Comparison of ENCODE assay signal across 6 cellular contexts in genomic region chr16:31141489-31142108, GRCh38. TPM values are rescaled to one million over a fixed set of nuclear protein-coding genes. Genes with fewer than 3 reads are reported as not detected.
DNase-seq lines count a peak whose midpoint lies in the region; TF ChIP-seq lines count a peak whose summit lies in the region.

No MANE protein-coding gene starts in this region.

- TF ChIP-seq EP300 in sigmoid colon (IDR thresholded peaks at IDR 0.05) = no peak

- TF ChIP-seq CTCF in AG04450 (IDR thresholded peaks at IDR 0.05; ENCODE audit: low read depth, low read length) = no peak
- TF ChIP-seq CTCF in sigmoid colon (IDR thresholded peaks at IDR 0.05) = no peak

- no peaks in the 10 kb centered on the region for H3K4me1 ChIP-seq in endocrine pancreas (ENCODE audit: control insufficient read depth, insufficient read depth, low read length)
- peaks cover 0 to 20% (median 17%) of the 10 kb centered on the region in 4 donors for H3K4me1 ChIP-seq in sigmoid colon

- no peak for TF ChIP-seq POLR2A in sigmoid colon (IDR thresholded peaks at IDR 0.05)

- intact Hi-C loops in sigmoid colon (cut with DNase I) = loop anchor here (1.0 to 5.0 kb wide), 7 partner anchors 23 to 316 kb away; partner anchors contain the start of genes ARMC5, BCKDK, FUS and STX4

- WGBS in sigmoid colon, 2 donors = 27 to 40% methylated on average over 10 of the region's 10 CpGs

- in situ Hi-C loops in KBM-7 (cut with MboI; ENCODE audit: low pct_unique_long_range_greater_than_20kb, low sequenced_read_pairs) = no loop called here

- CTCF ChIA-PET in AG04450 (lab: Charles Lee) = interaction anchor here (0.5 to 2.8 kb wide), 56 partner anchors 8 to 732 kb away, joined by 3 to 32 read pairs (median 5); partner anchors contain the start of genes BCKDK, COX6A2, FUS and HSD3B7

- H3K27me3 ChIP-seq in AG04450 (ENCODE audit: control insufficient read depth, insufficient read depth, low read length) (no peaks in the 10 kb centered on the region), endocrine pancreas (ENCODE audit: control insufficient read depth, insufficient read depth, low read length) (no peaks in the 10 kb centered on the region), sigmoid colon (peaks cover 0 to 4% (median 0%) of the 10 kb centered on the region in 3 donors)

- peak overlapping the region; percentile 84 for H3K27ac ChIP-seq in AG04450 (ENCODE audit: low read depth, low read length)
- H3K27ac ChIP-seq in sigmoid colon = peak overlapping the region; percentile 79 to 83 (median 80)

- H3K36me3 ChIP-seq in endocrine pancreas (ENCODE audit: control insufficient read depth, insufficient read depth, low read length) (no peaks in the 10 kb centered on the region), sigmoid colon (no peaks in the 10 kb centered on the region)

- H3K4me3 ChIP-seq in AG04450 (ENCODE audit: low read depth, low read length) (peak overlapping the region; percentile 46), endocrine pancreas (ENCODE audit: control insufficient read depth, insufficient read depth, low read length) (peak overlapping the region; percentile 18), sigmoid colon (peak overlapping the region in 3 of 4 donors; percentile 21 to 59 (median 51))
- H3K4me3 ChIP-seq in Jurkat, Clone E6-1 (ENCODE audit: low read length) = peak overlapping the region; percentile 23

- POLR2A ChIA-PET in AG04450 (lab: Yijun Ruan, JAX) = interaction anchor here (0.7 to 2.3 kb wide), 13 partner anchors 9 to 367 kb away, joined by 3 to 75 read pairs (median 4); partner anchors contain the start of genes FUS, KAT8, PYCARD and RUSF1

- H3K9ac ChIP-seq in endocrine pancreas (ENCODE audit: control insufficient read depth, insufficient read depth, low read length) = peak overlapping the region; percentile 30

- DNase-seq in AG04450 (ENCODE audit: low read depth, low spot score) (no peak), sigmoid colon (peak; percentile 77), KBM-7 (no peak), RKO (ENCODE audit: low spot score) (no peak)
- DNase-seq in Jurkat, Clone E6-1 (ENCODE audit: low read depth, low spot score) = no peak

- H3K9me3 ChIP-seq in AG04450 (ENCODE audit: control insufficient read depth, insufficient read depth, low read length) (no peaks in the 10 kb centered on the region; the same call in 1 of the 2 replicates), endocrine pancreas (ENCODE audit: control insufficient read depth, low read length) (no peaks in the 10 kb centered on the region), sigmoid colon (no peaks in the 10 kb centered on the region)

RNA-seq across cellular contexts. Expression of gene PRSS8, which starts 6.1 kb away (rescaled TPM):
- polyA plus RNA-seq in AG04450 (2011; rRNA removed) (not detected in 2 replicates), sigmoid colon (100 to 1,000 TPM in 1 of 3 donors, 10 to 100 TPM in 2; 54.7 to 342 (median 84.4) TPM)
- polyA minus RNA-seq in AG04450 (2011; rRNA and poly(A)+ RNA removed) = not detected in 2 replicates
- polyA plus RNA-seq in Jurkat, Clone E6-1 (2012; ENCODE audit: insufficient read depth, insufficient read length) = not detected
- total RNA-seq in sigmoid colon = 1 to 10 TPM in 2 of 4 donors, under 1 TPM in 1, not detected in 1; 0.16 to 3.2 (median 1.1) TPM

RNA-seq across cellular contexts. Expression of gene PRSS36, which starts 8.3 kb away (rescaled TPM):
- polyA plus RNA-seq in AG04450 (2011; rRNA removed) = 0.24 and 0.42 TPM in 2 replicates
- not detected in 2 replicates for polyA minus RNA-seq in AG04450 (2011; rRNA and poly(A)+ RNA removed)
- 2.3 TPM for polyA plus RNA-seq in Jurkat, Clone E6-1 (2012; ENCODE audit: insufficient read depth, insufficient read length)
- total RNA-seq in sigmoid colon = 1 to 10 TPM in 3 of 4 donors, under 1 TPM in 1; 0.83 to 7.3 (median 3.7) TPM
- polyA plus RNA-seq in sigmoid colon = 10 to 100 TPM in 1 of 3 donors, 1 to 10 TPM in 2; 4.7 to 10.2 (median 7.6) TPM

RNA-seq across cellular contexts. Expression of gene KAT8, which starts 24.1 kb away (rescaled TPM):
- 23.0 and 24.7 TPM in 2 replicates for polyA plus RNA-seq in AG04450 (2011; rRNA removed)
- polyA minus RNA-seq in AG04450 (2011; rRNA and poly(A)+ RNA removed) = 21.9 and 23.6 TPM in 2 replicates
- polyA plus RNA-seq in Jurkat, Clone E6-1 (2012; ENCODE audit: insufficient read depth, insufficient read length) = 60.0 TPM
- 10 to 100 TPM; 57.1 to 65.7 (median 62.5) TPM for total RNA-seq in sigmoid colon
- 10 to 100 TPM; 31.2 to 54.0 (median 38.8) TPM for polyA plus RNA-seq in sigmoid colon

RNA-seq across cellular contexts. Expression of gene BCKDK, which starts 33.4 kb away (rescaled TPM):
- polyA plus RNA-seq in AG04450 (2011; rRNA removed) (31.6 and 42.3 TPM in 2 replicates), sigmoid colon (10 to 100 TPM; 21.6 to 33.2 (median 32.1) TPM)
- polyA minus RNA-seq in AG04450 (2011; rRNA and poly(A)+ RNA removed) = 33.0 and 40.9 TPM in 2 replicates
- polyA plus RNA-seq in Jurkat, Clone E6-1 (2012; ENCODE audit: insufficient read depth, insufficient read length) = 57.9 TPM
- total RNA-seq in sigmoid colon = 10 to 100 TPM; 29.5 to 42.7 (median 33.7) TPM

RNA-seq across cellular contexts. Expression of gene FUS, which starts 38.3 kb away (rescaled TPM):
- polyA plus RNA-seq in AG04450 (2011; rRNA removed) (156 and 166 TPM in 2 replicates), sigmoid colon (100 to 1,000 TPM in 1 of 3 donors, 10 to 100 TPM in 2; 79.9 to 262 (median 98.3) TPM)
- polyA minus RNA-seq in AG04450 (2011; rRNA and poly(A)+ RNA removed) = 124 and 147 TPM in 2 replicates
- 584 TPM for polyA plus RNA-seq in Jurkat, Clone E6-1 (2012; ENCODE audit: insufficient read depth, insufficient read length)
- total RNA-seq in sigmoid colon = 10 to 100 TPM; 44.1 to 63.9 (median 60.4) TPM

Comparison
In these comparisons a context has a peak if more than half of its experiments do, and no peak if none do; other contexts are left out.
1. RNA of gene PRSS8, which starts 6.1 kb away (polyA plus RNA-seq): 54.7 to 342 TPM in sigmoid colon; not detected in AG04450; every median in the first group is over 10 times any median in the second.
2. Peak in every context shown above with its lines, with median percentiles within 50 percentile points of each other: H3K4me3 ChIP-seq.